22 cellular contexts compared by ENCODE assay signal in the genomic region with DNA sequence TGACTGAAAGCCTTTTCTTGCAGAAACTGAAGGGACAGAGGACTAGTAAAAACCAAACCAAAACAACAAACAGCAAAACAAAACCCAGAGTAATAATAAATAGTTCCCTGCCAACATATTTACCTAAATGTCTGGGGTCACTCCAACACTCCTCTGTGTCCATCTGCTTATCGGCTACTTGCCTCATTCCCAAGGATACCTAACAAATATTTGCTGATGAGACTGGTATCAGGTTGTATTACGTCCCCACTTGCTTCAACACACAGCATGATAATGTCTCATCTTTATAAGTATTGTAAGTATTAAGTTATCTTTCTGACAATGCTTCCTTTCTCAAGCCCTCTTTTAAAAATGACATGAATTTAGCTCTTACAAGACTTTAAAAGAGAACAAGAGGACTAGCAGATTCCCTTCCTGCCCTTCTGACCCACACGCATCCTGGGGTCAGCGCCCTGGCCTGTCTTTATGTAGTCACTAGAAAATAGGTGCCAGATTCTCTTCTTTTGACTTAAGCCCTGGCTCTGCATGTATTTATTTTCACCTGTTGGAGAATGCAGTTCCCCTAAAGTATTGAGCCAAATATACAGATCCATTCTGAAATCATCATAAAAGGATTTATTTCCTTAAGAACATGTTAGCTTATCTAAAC.
DNase-seq lines count a peak whose midpoint lies in the region; TF ChIP-seq lines count a peak whose summit lies in the region.
"Had no signal": no experiment of that assay in that cellular context is flagged by ENCODE, and none has a peak within 500 bp of the region (broad histone marks: within the 10 kb centered on the region; RNA-seq: fewer than 3 reads in every experiment).

No MANE protein-coding gene starts in this region.

- no peak for DNase-seq in cardiac muscle cell (ENCODE audit: low read depth in 1 of 2, low spot score in 1 of 2)
- no peak for DNase-seq in cardiac septum (ENCODE audit: low spot score)
- peak; percentile 26 for DNase-seq in NCI-H748 treated with DMSO at 0.1 percent for 48 hours (lab: John Stamatoyannopoulos, UW)
- DNase-seq in endodermal cell = no peak
- no peak for DNase-seq in thyroid gland
- DNase-seq in NCI-H2227 (lab: John Stamatoyannopoulos, UW; ENCODE audit: unreplicated experiment) = no peak
- DNase-seq in NCI-H2227 treated with DMSO at 0.1 percent for 48 hours (lab: John Stamatoyannopoulos, UW) = no peak
- DNase-seq: DMS79 treated with DMSO at 0.1 percent for 48 hours; H9; HFFc6; KG1; NCI-H1105; NCI-H187; NCI-H2107; NCI-H510A; NK-92 treated with Interleukin-12 subunit alpha and Interleukin-12 subunit beta, amount 100 ng/mL, for 24 hours; SIG-M5 had no signal

- no peaks in the 10 kb centered on the region for H3K36me3 Mint-ChIP-seq in endodermal cell (ENCODE audit: low read depth)
- H3K36me3 Mint-ChIP-seq: CD14-positive monocyte had no signal

- no peaks in the 10 kb centered on the region for H3K9me3 Mint-ChIP-seq in endodermal cell
- H3K9me3 Mint-ChIP-seq: CD14-positive monocyte, H9 had no signal

- TF ChIP-seq CTCF in cardiac muscle cell (IDR thresholded peaks at IDR 0.05; ENCODE audit: low read depth, low read length) = no peak
- TF ChIP-seq CTCF in endodermal cell (conservative IDR thresholded peaks at IDR 0.05) = no peak
- TF ChIP-seq CTCF in thyroid gland (IDR thresholded peaks at IDR 0.05) = peak in 1 of 6 experiments; percentile 6

- TF ChIP-seq POLR2A in thyroid gland (IDR thresholded peaks at IDR 0.05) = no peak

- H3K27ac ChIP-seq in cardiac muscle cell (peak overlapping the region; percentile 37), endodermal cell (ENCODE audit: low read depth, low read length) (peak overlapping the region; percentile 21), thyroid gland (no peak overlapping the region)
- H3K27ac ChIP-seq: A549, HL-60, RWPE1 had no signal

- H3K27me3 ChIP-seq in cardiac muscle cell (no peaks in the 10 kb centered on the region), endodermal cell (ENCODE audit: control insufficient read depth, insufficient read depth, low read length, poor library complexity, severe bottlenecking) (no peaks in the 10 kb centered on the region), thyroid gland (no peaks in the 10 kb centered on the region)

- no peak overlapping the region for H3K27ac Mint-ChIP-seq in endodermal cell
- H3K27ac Mint-ChIP-seq: B cell, CD14-positive monocyte, HFFc6 had no signal

- H3K4me3 ChIP-seq in cardiac muscle cell (no peak overlapping the region), endodermal cell (ENCODE audit: low read length) (peak overlapping the region; percentile 59), thyroid gland (replicated peaks in 1 of 3) (no peak overlapping the region)
- H3K4me3 ChIP-seq: A549 had no signal

- H3K4me1 Mint-ChIP-seq in endodermal cell = peaks cover 38% of the 10 kb centered on the region
- H3K4me1 Mint-ChIP-seq: B cell, CD14-positive monocyte had no signal

- H3K9ac ChIP-seq in endodermal cell (ENCODE audit: extremely low read depth, low read length, poor library complexity, severe bottlenecking) = peak overlapping the region; percentile 40

- H3K36me3 ChIP-seq in cardiac muscle cell (no peaks in the 10 kb centered on the region), endodermal cell (ENCODE audit: control insufficient read depth, insufficient read depth, low read length) (no peaks in the 10 kb centered on the region), thyroid gland (no peaks in the 10 kb centered on the region)

- no peaks in the 10 kb centered on the region for H3K9me3 ChIP-seq in cardiac muscle cell (ENCODE audit: low read depth)
- H3K9me3 ChIP-seq in endodermal cell (ENCODE audit: control insufficient read depth, low read length) = no peaks in the 10 kb centered on the region
- no peaks in the 10 kb centered on the region for H3K9me3 ChIP-seq in thyroid gland
- H3K9me3 ChIP-seq: A549 had no signal

- peaks cover 2% of the 10 kb centered on the region for H3K27me3 Mint-ChIP-seq in endodermal cell (ENCODE audit: insufficient read depth)

- peak overlapping the region; percentile 13 for H3K4me3 Mint-ChIP-seq in endodermal cell
- H3K4me3 Mint-ChIP-seq: B cell, CD14-positive monocyte, H9, HFFc6 had no signal

- H3K4me1 ChIP-seq in cardiac muscle cell (ENCODE audit: low read depth) (peaks cover 15% of the 10 kb centered on the region), endodermal cell (ENCODE audit: control insufficient read depth, insufficient read depth, low read length) (peaks cover 16% of the 10 kb centered on the region), thyroid gland (peaks cover 6 to 16% of the 10 kb centered on the region in 2 donors)
- H3K4me1 ChIP-seq: A549 had no signal

- WGBS in endodermal cell (ENCODE audit: insufficient coverage in 1 of 2, insufficient read length in 1 of 2), 2 experiments = 75 to 76% methylated on average over 2 to 3 of the region's 4 CpGs
- 62 to 75% methylated on average over 4 of the region's 4 CpGs for WGBS in thyroid gland, 2 donors

- intact Hi-C loops in cardiac septum (cut with DNase I) (no loop called here), thyroid gland (cut with DNase I) (no loop called here)

Comparison
In these comparisons a context has a peak if more than half of its experiments do, and no peak if none do; other contexts are left out.
1. H3K27ac ChIP-seq: peak in cardiac muscle cell (single experiment) and endodermal cell (single experiment); none in thyroid gland (0 of 3).